In genomic region chr5:162434311-162434710, GRCh38 we compare ENCODE assay signal across 20 cellular contexts.
"Had no signal": no experiment of that assay in that cellular context is flagged by ENCODE, and none has a peak within 500 bp of the region (broad histone marks: within the 10 kb centered on the region; RNA-seq: fewer than 3 reads in every experiment).

No MANE protein-coding gene starts in this region.

- ATAC-seq: esophagus mucosa; gastrocnemius medialis; heart right ventricle; left colon; naive thymus-derived CD4-positive, alpha-beta T cell had no signal

- H3K4me1 Mint-ChIP-seq: endodermal cell; naive thymus-derived CD4-positive, alpha-beta T cell; neural crest cell had no signal

- H3K4me1 ChIP-seq: gastrocnemius medialis, heart right ventricle, right atrium auricular region, sigmoid colon, stomach had no signal

- H3K27me3 Mint-ChIP-seq: naive thymus-derived CD4-positive, alpha-beta T cell; type B pancreatic cell had no signal

- H3K9me3 Mint-ChIP-seq: endodermal cell, neural crest cell, type B pancreatic cell had no signal

- H3K36me3 Mint-ChIP-seq: naive thymus-derived CD4-positive, alpha-beta T cell; type B pancreatic cell had no signal

- H3K4me3 Mint-ChIP-seq: endodermal cell; naive thymus-derived CD4-positive, alpha-beta T cell; neural crest cell; type B pancreatic cell had no signal

- H3K27me3 ChIP-seq: gastrocnemius medialis, heart right ventricle, right atrium auricular region, sigmoid colon, stomach had no signal

- H3K27ac Mint-ChIP-seq: endodermal cell; naive thymus-derived CD4-positive, alpha-beta T cell; type B pancreatic cell had no signal

- H3K27ac ChIP-seq: coronary artery, gastrocnemius medialis, heart right ventricle, right atrium auricular region, sigmoid colon, skin epidermis, stomach had no signal

- DNase-seq: effector CD4-positive, alpha-beta T cell; endodermal cell; gastrocnemius medialis; heart right ventricle; hypothalamus; left colon; mesendoderm; naive thymus-derived CD4-positive, alpha-beta T cell; posterior cingulate gyrus; sigmoid colon; stimulated activated CD4-positive, alpha-beta T cell treated with anti-CD3 and anti-CD28 coated beads, Interleukin-12 subunit alpha, Interleukin-12 subunit beta, amount 100 ng/mL, for 4 hours; stimulated activated naive CD4-positive, alpha-beta T cell; stomach; substantia nigra had no signal

- H3K4me3 ChIP-seq: coronary artery, gastrocnemius medialis, heart right ventricle, right atrium auricular region, sigmoid colon, skin epidermis, stomach had no signal

- H3K9me3 ChIP-seq: gastrocnemius medialis, heart right ventricle, right atrium auricular region, sigmoid colon, stomach had no signal

- H3K36me3 ChIP-seq: gastrocnemius medialis, heart right ventricle, right atrium auricular region, sigmoid colon, stomach had no signal
